1 cellular context compared by ENCODE assay signal in genomic region chr20:10236540-10237533, GRCh38.
A peak's percentile ranks its signal among the peaks of the same experiment; 100 is the strongest.
TF ChIP-seq lines count a peak whose summit lies in the region.

No MANE protein-coding gene starts in this region.

TF ChIP-seq in A549, 52 proteins besides CTCF, POLR2A, EP300 and RAD21 (continued from another document):
- TF ChIP-seq REST (IDR thresholded peaks at IDR 0.05) (no peak), HDAC2 (IDR thresholded peaks at IDR 0.05) (no peak), HOXB13 (CRISPR knock-in tag; IDR thresholded peaks at IDR 0.05; ENCODE audit: low read depth) (0 out of 2 replicates have a peak, but pooled peaks have one; percentile 23), TP53 (CRISPR knock-in tag; IDR thresholded peaks at IDR 0.05) (peak; percentile 59; the same call in 1 of the 2 replicates), HOXB5 (CRISPR knock-in tag; IDR thresholded peaks at IDR 0.05) (no peak), EHF (CRISPR knock-in tag; IDR thresholded peaks at IDR 0.05) (no peak), PBX3 (IDR thresholded peaks at IDR 0.05) (no peak), BCL3 (IDR thresholded peaks at IDR 0.05) (no peak), TFCP2L1 (CRISPR knock-in tag; IDR thresholded peaks at IDR 0.05) (peak; percentile 50; the same call in 1 of the 2 replicates), ZC3H11A (IDR thresholded peaks at IDR 0.05) (peak; percentile 97), USF2 (IDR thresholded peaks at IDR 0.05) (no peak), FOXS1 (CRISPR knock-in tag; IDR thresholded peaks at IDR 0.05) (no peak)
TF ChIP-seq in A549: peak in this region for 6.
